ENCODE assay signal across 31 cellular contexts in the genomic region with DNA sequence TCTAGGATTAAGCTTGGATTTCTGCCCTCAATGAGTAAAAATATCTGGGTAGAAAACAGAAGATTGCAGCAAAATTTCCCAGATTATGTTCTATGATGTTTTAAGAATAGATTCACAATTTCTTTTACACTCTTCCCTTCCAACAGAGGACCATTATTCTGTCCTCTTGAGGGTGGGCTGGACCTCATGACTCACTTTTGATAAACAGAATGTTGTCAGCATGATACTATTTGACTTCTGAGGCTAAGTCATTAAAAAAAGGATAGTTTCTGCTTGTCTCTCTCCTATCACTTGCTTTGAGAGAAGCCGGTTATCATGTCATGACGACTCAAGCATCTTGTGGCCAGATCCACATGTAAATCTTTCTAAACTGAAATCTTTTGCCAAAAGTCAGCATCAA.
DNase-seq lines count a peak whose midpoint lies in the region; ATAC-seq and TF ChIP-seq lines count a peak whose summit lies in the region.
"Had no signal": no experiment of that assay in that cellular context is flagged by ENCODE, and none has a peak within 500 bp of the region (broad histone marks: within the 10 kb centered on the region; RNA-seq: fewer than 3 reads in every experiment).

No MANE protein-coding gene starts in this region.

- no peak overlapping the region for H3K27ac ChIP-seq in IMR-90 (ENCODE audit: insufficient read depth, low read length)
- H3K27ac ChIP-seq: 22Rv1; A549; BLaER1; BLaER1 treated with 17β-estradiol and CSF1 and Interleukin-3, amounts not matched to agents 10 nM and 100 nM; C4-2B had no signal

- H3K4ac ChIP-seq in IMR-90 (ENCODE audit: low read depth, low read length): no peak overlapping the region

- no peak overlapping the region for H2AFZ ChIP-seq in IMR-90 (replicated peaks; ENCODE audit: low read length, poor library complexity)

- no TSS peak for BruUV-seq in IMR-90 (replicated peaks; lab: Mats Ljungman, UMichigan)

- no peak for TF ChIP-seq CTCF in IMR-90 (conservative IDR thresholded peaks at IDR 0.05; ENCODE audit: low read depth, low read length)

- CTCF ChIA-PET in IMR-90 (lab: Yijun Ruan, JAX): no interaction called here

- H3K4me3 ChIP-seq in IMR-90 (ENCODE audit: insufficient read depth, low read depth, low read length): no peak overlapping the region
- H3K4me3 ChIP-seq: A549; BLaER1; BLaER1 treated with 17β-estradiol and CSF1 and Interleukin-3, amounts not matched to agents 10 nM and 100 nM had no signal

- H4K91ac ChIP-seq in IMR-90 (ENCODE audit: insufficient read depth, low read depth, low read length): no peak overlapping the region

- H3K56ac ChIP-seq in IMR-90 (ENCODE audit: extremely low read depth, insufficient read depth, low read length): no peak overlapping the region

- H3K4me1 ChIP-seq in IMR-90 (ENCODE audit: control insufficient read depth, insufficient read depth, low read length): peaks cover 2% of the 10 kb centered on the region
- H3K4me1 ChIP-seq: BE2C, BLaER1, Caco-2 had no signal

- POLR2A ChIA-PET in IMR-90 (lab: Charles Lee; ENCODE audit: unreplicated experiment): no interaction called here

- peak; percentile 0 for DNase-seq in COLO829 (ENCODE audit: low spot score)
- DNase-seq in IMR-90: peak; percentile 60
- DNase-seq in sciatic nerve (ENCODE audit: low spot score): no peak
- no peak for DNase-seq in activated effector memory CD4-positive, alpha-beta T cell treated with anti-CD3 and anti-CD28 coated beads, Interleukin-2, amount 50 U/mL, for 16 hours
- no peak for DNase-seq in NOMO-1 treated with DMSO at 0.1 percent for 48 hours (lab: John Stamatoyannopoulos, UW; ENCODE audit: unreplicated experiment)
- DNase-seq: 8988T; ACHN; AML-193; BE2C; C1 segment of cervical spinal cord; Caco-2; Calu3; CD4-positive, alpha-beta memory T cell; CD4-positive, alpha-beta T cell; CD4-positive, CD25-positive, alpha-beta regulatory T cell; CD8-positive, alpha-beta memory T cell; CD8-positive, alpha-beta T cell; COR-L47; DMS 273 treated with DMSO at 0.1 percent for 48 hours; DMS153; DMS53; DMS79; DMS79 treated with DMSO at 0.1 percent for 48 hours; DND-41; EL had no signal

- H3K14ac ChIP-seq in IMR-90 (replicated peaks; ENCODE audit: low read depth, low read length): no peak overlapping the region

- in situ Hi-C loops in IMR-90 (cut with MboI; ENCODE audit: low sequenced_read_pairs): no loop called here

- H3K9ac ChIP-seq in IMR-90 (ENCODE audit: low read depth, low read length): no peak overlapping the region
- H3K9ac ChIP-seq: BLaER1; BLaER1 treated with 17β-estradiol and CSF1 and Interleukin-3, amounts not matched to agents 10 nM and 100 nM had no signal

- TF ChIP-seq RAD21 in IMR-90 (IDR thresholded peaks at IDR 0.05; ENCODE audit: low read length): no peak

- no peak overlapping the region for H2BK15ac ChIP-seq in IMR-90 (ENCODE audit: low read depth, low read length)

- H3K4me2 ChIP-seq in IMR-90 (ENCODE audit: low read depth, low read length): no peak overlapping the region
- H3K4me2 ChIP-seq: A549; BLaER1; BLaER1 treated with 17β-estradiol and CSF1 and Interleukin-3, amounts not matched to agents 10 nM and 100 nM had no signal

- no peaks in the 10 kb centered on the region for H4K20me1 ChIP-seq in IMR-90 (ENCODE audit: insufficient read depth, low read length)
- H4K20me1 ChIP-seq: BLaER1; BLaER1 treated with 17β-estradiol and CSF1 and Interleukin-3, amounts not matched to agents 10 nM and 100 nM had no signal

- ATAC-seq in IMR-90 (ENCODE audit: low read depth): peak; percentile 57
- peak; percentile 41 for ATAC-seq in sciatic nerve
- ATAC-seq in esophagus mucosa: no peak
- ATAC-seq: A549; CD8-positive, alpha-beta T cell had no signal

- H3K36me3 ChIP-seq in IMR-90 (ENCODE audit: control insufficient read depth, insufficient read depth, low read length): no peaks in the 10 kb centered on the region
- H3K36me3 ChIP-seq: BE2C; BLaER1; BLaER1 treated with 17β-estradiol and CSF1 and Interleukin-3, amounts not matched to agents 10 nM and 100 nM had no signal

- H3K23ac ChIP-seq in IMR-90 (ENCODE audit: low read depth, low read length): no peak overlapping the region

- 69% methylated on average over 2 of the region's 2 CpGs; no CpG with 5 or more reads in 1 of the 2 experiments for WGBS in IMR-90 (ENCODE audit: extremely low coverage in 2 of 2, insufficient read length in 1 of 2), 2 experiments

- H4K5ac ChIP-seq in IMR-90 (ENCODE audit: low read depth, low read length): no peak overlapping the region

- no peak overlapping the region for H2BK120ac ChIP-seq in IMR-90 (ENCODE audit: low read depth, low read length)

- no peaks in the 10 kb centered on the region for H3K27me3 ChIP-seq in IMR-90 (ENCODE audit: control insufficient read depth, insufficient read depth, low read length)
- H3K27me3 ChIP-seq: BE2C; BLaER1; BLaER1 treated with 17β-estradiol and CSF1 and Interleukin-3, amounts not matched to agents 10 nM and 100 nM had no signal

- no peaks in the 10 kb centered on the region for H3K9me1 ChIP-seq in IMR-90 (ENCODE audit: insufficient read depth, low read length)

- H2AK9ac ChIP-seq in IMR-90 (replicated peaks; ENCODE audit: low read depth, low read length, poor library complexity): no peak overlapping the region

- H2AK5ac ChIP-seq in IMR-90 (ENCODE audit: low read depth, low read length): no peak overlapping the region

- no peak overlapping the region for H2BK5ac ChIP-seq in IMR-90 (ENCODE audit: low read depth, low read length, poor library complexity, severe bottlenecking)

- H3K79me1 ChIP-seq in IMR-90 (ENCODE audit: low read depth in 1 of 2, low read length in 2 of 2): no peaks in the 10 kb centered on the region

- no peaks in the 10 kb centered on the region for H3K9me3 ChIP-seq in IMR-90 (ENCODE audit: control insufficient read depth, insufficient read depth, low read length)
- H3K9me3 ChIP-seq: A549; BE2C; BLaER1; BLaER1 treated with 17β-estradiol and CSF1 and Interleukin-3, amounts not matched to agents 10 nM and 100 nM; Caco-2 had no signal

- dilution Hi-C loops in IMR-90 (cut with HindIII; ENCODE audit: low sequenced_read_pairs, unreplicated experiment): no loop called here

- no peak overlapping the region for H4K8ac ChIP-seq in IMR-90 (ENCODE audit: low read depth in 2 of 2, low read length in 2 of 2)

- no peak for TF ChIP-seq POLR2A in IMR-90 (IDR thresholded peaks at IDR 0.05; ENCODE audit: low read depth, low read length)

- no peak overlapping the region for H3K18ac ChIP-seq in IMR-90 (ENCODE audit: low read depth, low read length)

- no peak overlapping the region for H2BK20ac ChIP-seq in IMR-90 (ENCODE audit: low read depth, low read length)

- intact Hi-C loops in IMR-90 (cut with micrococcal nuclease): no loop called here
- intact Hi-C loops in sciatic nerve (cut with DNase I): no loop called here

TF ChIP-seq in IMR-90, 13 proteins besides CTCF, POLR2A, EP300 and RAD21:
- no peak for TF ChIP-seq MAFK (IDR thresholded peaks at IDR 0.05; ENCODE audit: low read depth, low read length)
- TF ChIP-seq CHD1 (IDR thresholded peaks at IDR 0.05; ENCODE audit: low read depth, low read length): no peak
- TF ChIP-seq, protein P1, sequence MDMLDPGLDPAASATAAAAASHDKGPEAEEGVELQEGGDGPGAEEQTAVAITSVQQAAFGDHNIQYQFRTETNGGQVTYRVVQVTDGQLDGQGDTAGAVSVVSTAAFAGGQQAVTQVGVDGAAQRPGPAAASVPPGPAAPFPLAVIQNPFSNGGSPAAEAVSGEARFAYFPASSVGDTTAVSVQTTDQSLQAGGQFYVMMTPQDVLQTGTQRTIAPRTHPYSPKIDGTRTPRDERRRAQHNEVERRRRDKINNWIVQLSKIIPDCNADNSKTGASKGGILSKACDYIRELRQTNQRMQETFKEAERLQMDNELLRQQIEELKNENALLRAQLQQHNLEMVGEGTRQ (IDR thresholded peaks at IDR 0.05; ENCODE audit: low read depth, low read length): no peak
- no peak for TF ChIP-seq MAZ (IDR thresholded peaks at IDR 0.05; ENCODE audit: borderline replicate concordance, low read depth, low read length)
- no peak for TF ChIP-seq NFE2L2 (IDR thresholded peaks at IDR 0.05; ENCODE audit: low read depth, low read length)
- no peak for TF ChIP-seq CEBPB (IDR thresholded peaks at IDR 0.05; ENCODE audit: low read depth, low read length)

Comparison
In these comparisons a context has a peak if more than half of its experiments do, and no peak if none do; other contexts are left out.
1. DNase-seq: peak in COLO829 (single experiment) and IMR-90 (single experiment); none in sciatic nerve (single experiment), activated effector memory CD4-positive, alpha-beta T cell treated with anti-CD3 and anti-CD28 coated beads, Interleukin-2, amount 50 U/mL, for 16 hours (single experiment) and NOMO-1 treated with DMSO at 0.1 percent for 48 hours (single experiment).